ENCODE assay signal across 1 cellular context in genomic region chr6:48102476-48103195, GRCh38.
TF ChIP-seq lines count a peak whose summit lies in the region.
"Not testable (repeated sequence)": the region's sequence is repeated elsewhere in the genome, so short reads cannot be mapped to it uniquely, and the experiment has no call there.

No MANE protein-coding gene starts in this region.

TF ChIP-seq in HepG2, 621 proteins besides CTCF, POLR2A, EP300 and RAD21 (continued from another document and continues in another):
- peak; percentile 76; the same call in 1 of the 2 replicates for TF ChIP-seq ZNF614 (CRISPR knock-in tag; IDR thresholded peaks at IDR 0.05; ENCODE audit: borderline replicate concordance)
- TF ChIP-seq ZNF704 (CRISPR knock-in tag; IDR thresholded peaks at IDR 0.05; ENCODE audit: borderline replicate concordance) = 0 out of 2 replicates have a peak, but pooled peaks have one; percentile 33
- TF ChIP-seq ZNF619 (CRISPR knock-in tag; IDR thresholded peaks at IDR 0.05) = 0 out of 2 replicates have a peak, but pooled peaks have one; percentile 70
- peak; percentile 92 for TF ChIP-seq ZNF687 (CRISPR knock-in tag; IDR thresholded peaks at IDR 0.05)
- peak; percentile 90; the same call in 1 of the 2 replicates for TF ChIP-seq HOMEZ (CRISPR knock-in tag; IDR thresholded peaks at IDR 0.05; ENCODE audit: low read depth)
- peak; percentile 43; the same call in 1 of the 2 replicates for TF ChIP-seq NR2C2 (CRISPR knock-in tag; IDR thresholded peaks at IDR 0.05; ENCODE audit: borderline replicate concordance)
- peak; percentile 92; the same call in 1 of the 2 replicates for TF ChIP-seq ZNF292 (CRISPR knock-in tag; IDR thresholded peaks at IDR 0.05; ENCODE audit: borderline replicate concordance, low read depth)
- TF ChIP-seq LCORL (IDR thresholded peaks at IDR 0.05); TCF12 (IDR thresholded peaks at IDR 0.05); HNF4G (CRISPR knock-in tag; IDR thresholded peaks at IDR 0.05; ENCODE audit: borderline replicate concordance, low read depth): not testable (repeated sequence)
- TF ChIP-seq LCORL (CRISPR knock-in tag; IDR thresholded peaks at IDR 0.05) = peak; percentile 82
- TF ChIP-seq ZNF792 (CRISPR knock-in tag; IDR thresholded peaks at IDR 0.05) = peak; percentile 63
- TF ChIP-seq ZNF350 (CRISPR knock-in tag; IDR thresholded peaks at IDR 0.05; ENCODE audit: borderline replicate concordance, low read depth) = peak; percentile 83; the same call in 1 of the 2 replicates
- TF ChIP-seq KMT2B (CRISPR knock-in tag; IDR thresholded peaks at IDR 0.05) = peak; percentile 75; the same call in 1 of the 2 replicates
- TF ChIP-seq ARID4A (CRISPR knock-in tag; IDR thresholded peaks at IDR 0.05; ENCODE audit: borderline replicate concordance) = peak; percentile 65; the same call in 1 of the 2 replicates
- TF ChIP-seq DPF2 (CRISPR knock-in tag; IDR thresholded peaks at IDR 0.05; ENCODE audit: borderline replicate concordance, low read depth) = peak; percentile 88
- peak; percentile 97 for TF ChIP-seq ARID5B (CRISPR knock-in tag; IDR thresholded peaks at IDR 0.05)
- TF ChIP-seq ZIK1 (CRISPR knock-in tag; IDR thresholded peaks at IDR 0.05; ENCODE audit: borderline replicate concordance, low read depth) = peak; percentile 89
- TF ChIP-seq ESRRA (CRISPR knock-in tag; IDR thresholded peaks at IDR 0.05; ENCODE audit: low read depth) = peak; percentile 54; the same call in 1 of the 2 replicates
- peak; percentile 47; the same call in 1 of the 2 replicates for TF ChIP-seq ZNF646 (CRISPR knock-in tag; IDR thresholded peaks at IDR 0.05)
- TF ChIP-seq MXD3 (CRISPR knock-in tag; IDR thresholded peaks at IDR 0.05) = 0 out of 2 replicates have a peak, but pooled peaks have one; percentile 37
- peak; percentile 38; the same call in 1 of the 2 replicates for TF ChIP-seq TCF12 (CRISPR knock-in tag; IDR thresholded peaks at IDR 0.05)
- 0 out of 2 replicates have a peak, but pooled peaks have one; percentile 40 for TF ChIP-seq TP53 (CRISPR knock-in tag; conservative IDR thresholded peaks at IDR 0.05)
- peak; percentile 80 for TF ChIP-seq HMG20A (CRISPR knock-in tag; IDR thresholded peaks at IDR 0.05; ENCODE audit: borderline replicate concordance)
- TF ChIP-seq FOXK2 (IDR thresholded peaks at IDR 0.05) = peak; percentile 37; the same call in 1 of the 2 replicates
- peak; percentile 82 for TF ChIP-seq DRAP1 (CRISPR knock-in tag; IDR thresholded peaks at IDR 0.05)
- 0 out of 2 replicates have a peak, but pooled peaks have one; percentile 4 for TF ChIP-seq HNF4G (IDR thresholded peaks at IDR 0.05; ENCODE audit: borderline replicate concordance, low read depth, low read length)
